Comparison of ENCODE assay signal across 16 cellular contexts in the genomic region with DNA sequence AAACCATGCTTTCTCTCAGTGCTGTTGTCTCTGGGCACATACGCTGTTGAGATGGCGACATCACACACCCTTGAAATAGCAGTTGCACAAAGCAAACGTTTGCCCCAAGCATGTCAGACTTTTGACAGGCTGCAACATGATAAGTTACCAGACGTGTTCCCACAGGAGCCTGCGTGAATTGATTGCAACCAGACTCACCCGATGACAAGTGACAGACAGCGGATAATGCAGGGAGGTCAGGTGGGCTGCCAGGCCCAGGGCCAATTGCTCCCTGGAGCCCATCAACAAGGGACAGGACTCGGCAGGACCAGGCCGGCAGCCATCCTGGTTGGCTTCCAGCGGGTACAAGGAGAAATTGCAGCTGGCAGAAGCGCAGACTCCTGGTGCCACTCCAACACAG.
A peak's percentile ranks its signal among the peaks of the same experiment; 100 is the strongest.
DNase-seq lines count a peak whose midpoint lies in the region; ATAC-seq lines count a peak whose summit lies in the region.
"Had no signal": no experiment of that assay in that cellular context is flagged by ENCODE, and none has a peak within 500 bp of the region (broad histone marks: within the 10 kb centered on the region; RNA-seq: fewer than 3 reads in every experiment).

No MANE protein-coding gene starts in this region.

- DNase-seq in HAP-1 (ENCODE audit: low spot score in 2 of 2): peak; percentile 44 to 47
- peak; percentile 39 to 65 for DNase-seq in NCI-H446 (lab: John Stamatoyannopoulos, UW)
- peak; percentile 91 for DNase-seq in cardiac septum (ENCODE audit: low spot score)
- DNase-seq in trophoblast cell: peak in 1 of 2 donors; percentile 18
- no peak for DNase-seq in NCI-H2107 treated with DMSO at 0.1 percent for 48 hours (lab: John Stamatoyannopoulos, UW; ENCODE audit: unreplicated experiment)
- DNase-seq in stimulated activated CD4-positive, alpha-beta T cell treated with anti-CD3 and anti-CD28 coated beads, Interleukin-1b, Interleukin-23, amount 100 ng/mL, for 48 hours: no peak
- DNase-seq: activated CD4-positive, CD25-positive, alpha-beta regulatory T cell treated with anti-CD3 and anti-CD28 coated beads, Interleukin-2, amount 50 U/mL, for 72 hours; activated naive CD8-positive, alpha-beta T cell treated with anti-CD3 and anti-CD28 coated beads, Interleukin-2, amount 10 ng/mL, durations not matched to agents 7 days and 5 days; immature natural killer cell; PC-3; stimulated activated naive B cell treated with anti-CD40 and anti-IgM and Interleukin-4, amounts not matched to agents 10 μg/mL and 1 μg/mL and 100 μg/mL, for 72 hours; T-cell had no signal

- no peak overlapping the region for H3K14ac ChIP-seq in trophoblast cell (ENCODE audit: low read length)

- H3K27me3 ChIP-seq in HAP-1 (ENCODE audit: low read depth): no peaks in the 10 kb centered on the region
- H3K27me3 ChIP-seq in trophoblast cell (ENCODE audit: insufficient read depth, low read length): no peaks in the 10 kb centered on the region

- H3K4me1 ChIP-seq in HAP-1 (peaks cover 44% of the 10 kb centered on the region), trophoblast cell (ENCODE audit: control insufficient read depth in 1 of 2, insufficient read depth in 2 of 2, low read length in 2 of 2) (peaks cover 8 to 14% of the 10 kb centered on the region in 2 experiments)

- ATAC-seq in GM21367 (IDR thresholded peaks at IDR 0.05; ENCODE audit: unreplicated experiment): no peak
- no peak for ATAC-seq in GM19467 (IDR thresholded peaks at IDR 0.05; ENCODE audit: unreplicated experiment)
- ATAC-seq: GM23338; K562; PC-3; stimulated activated naive B cell treated with anti-CD40 and anti-IgM and Interleukin-4, amounts not matched to agents 10 μg/mL and 1 μg/mL and 100 μg/mL, for 72 hours; T-cell had no signal

- H3K9me3 ChIP-seq in HAP-1: no peaks in the 10 kb centered on the region; the same call in 1 of the 2 replicates
- H3K9me3 ChIP-seq in trophoblast cell (ENCODE audit: insufficient read depth, low read depth, low read length): no peaks in the 10 kb centered on the region

- no peak overlapping the region for H3K23ac ChIP-seq in trophoblast cell (ENCODE audit: low read length)

- peak overlapping the region; percentile 1 for H3K27ac ChIP-seq in trophoblast cell (ENCODE audit: low read depth, low read length)

- H3K4me2 ChIP-seq in trophoblast cell (ENCODE audit: low read length): peak overlapping the region; percentile 32
- H3K4me2 ChIP-seq: GM23338 had no signal

- H3K79me2 ChIP-seq in trophoblast cell (ENCODE audit: control insufficient read depth, insufficient read depth, low read length, poor library complexity): no peaks in the 10 kb centered on the region

- no peak overlapping the region for H2BK12ac ChIP-seq in trophoblast cell (ENCODE audit: low read length)

- peaks cover 8% of the 10 kb centered on the region for H3K79me1 ChIP-seq in trophoblast cell (ENCODE audit: low read length)

- H2AK5ac ChIP-seq in trophoblast cell (ENCODE audit: low read length): no peak overlapping the region

- no peak overlapping the region for H2BK5ac ChIP-seq in trophoblast cell (ENCODE audit: low read depth, low read length, poor library complexity)

- H3K4me3 ChIP-seq in HAP-1 (no peak overlapping the region), trophoblast cell (ENCODE audit: low read depth, low read length) (no peak overlapping the region)
- H3K4me3 ChIP-seq: GM23338, K562 had no signal

- H3K36me3 ChIP-seq in HAP-1 (replicated peaks): no peaks in the 10 kb centered on the region
- H3K36me3 ChIP-seq in trophoblast cell (ENCODE audit: control insufficient read depth in 1 of 2, insufficient read depth in 2 of 2, low read length in 2 of 2): no peaks in the 10 kb centered on the region

- no peak overlapping the region for H3K4ac ChIP-seq in trophoblast cell (ENCODE audit: low read depth, low read length)

- H3K18ac ChIP-seq in trophoblast cell (ENCODE audit: low read length): no peak overlapping the region

- in situ Hi-C loops in HAP-1 (cut with MboI; ENCODE audit: low sequenced_read_pairs): loop anchor here (10.0 kb wide), 1 partner anchor 306 kb away; no protein-coding TSS in a partner anchor

- no peak overlapping the region for H2BK120ac ChIP-seq in trophoblast cell (ENCODE audit: insufficient read depth, low read length, poor library complexity)

- no peak overlapping the region for H2AFZ ChIP-seq in trophoblast cell (ENCODE audit: insufficient read depth, low read length, poor library complexity)
- H2AFZ ChIP-seq: GM23338 had no signal

- H3K9ac ChIP-seq in trophoblast cell (ENCODE audit: low read length): no peak overlapping the region

- no peak overlapping the region for H4K91ac ChIP-seq in trophoblast cell (ENCODE audit: low read depth, low read length)

- no peak overlapping the region for H4K12ac ChIP-seq in trophoblast cell (ENCODE audit: low read depth, low read length)

- intact Hi-C loops in cardiac septum (cut with DNase I): loop anchor here (5.0 kb wide), 3 partner anchors 303 to 452 kb away; no protein-coding TSS in a partner anchor

- H4K8ac ChIP-seq in trophoblast cell (ENCODE audit: low read depth, low read length): no peak overlapping the region

- WGBS in trophoblast cell (ENCODE audit: extremely low coverage, insufficient coverage, insufficient read length): no CpG with 5 or more reads among the region's 11 CpGs

Comparison
In these comparisons a context has a peak if more than half of its experiments do, and no peak if none do; other contexts are left out.
1. DNase-seq: peak in HAP-1 (2 of 2), NCI-H446 (2 of 2) and cardiac septum (single experiment); none in NCI-H2107 treated with DMSO at 0.1 percent for 48 hours (single experiment) and stimulated activated CD4-positive, alpha-beta T cell treated with anti-CD3 and anti-CD28 coated beads, Interleukin-1b, Interleukin-23, amount 100 ng/mL, for 48 hours (single experiment).